Comparison of ENCODE assay signal across 8 cellular contexts in the genomic region with DNA sequence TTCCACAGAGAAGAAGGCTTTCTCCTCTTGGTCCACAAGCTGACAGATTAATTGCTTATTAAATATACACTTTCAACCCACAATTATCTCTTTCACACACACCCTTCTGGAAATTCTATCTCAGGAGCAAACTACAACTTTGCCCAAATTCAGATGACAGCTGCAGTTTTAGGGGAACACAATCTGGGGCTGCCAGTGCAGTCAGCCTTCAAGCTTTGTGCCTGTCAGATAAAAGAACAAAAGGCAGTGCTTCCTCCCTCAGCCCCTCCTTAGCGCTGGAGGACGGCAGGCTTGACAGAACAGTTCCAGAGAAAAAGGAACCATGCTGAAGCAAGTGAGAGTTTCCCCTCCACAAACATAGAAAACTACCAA.
A peak's percentile ranks its signal among the peaks of the same experiment; 100 is the strongest.
DNase-seq lines count a peak whose midpoint lies in the region; ATAC-seq and TF ChIP-seq lines count a peak whose summit lies in the region.

No MANE protein-coding gene starts in this region.

- H3K9me3 Mint-ChIP-seq in activated B cell treated with CpG ODN at 0.5 μM for 24 hours = no peaks in the 10 kb centered on the region
- no peaks in the 10 kb centered on the region for H3K9me3 Mint-ChIP-seq in immature natural killer cell

- WGBS in testis, 2 donors = 22 to 60% methylated on average over 2 of the region's 2 CpGs

- CTCF ChIA-PET in activated B cell treated with CpG ODN at 0.5 μM for 24 hours (lab: Charles Lee) = interaction anchor here (1.3 kb wide), 1 partner anchor 411 kb away, joined by 4 read pairs; no protein-coding TSS in a partner anchor

- H3K4me3 ChIP-seq in testis = peak overlapping the region in 1 of 2 donors; percentile 27

- intact Hi-C loops in activated B cell treated with CpG ODN at 0.5 μM for 24 hours (cut with micrococcal nuclease) (no loop called here), testis (cut with DNase I; ENCODE audit: low total_unique reads) (no loop called here)

- no peaks in the 10 kb centered on the region for H3K27me3 ChIP-seq in testis

- TF ChIP-seq CTCF in activated B cell treated with CpG ODN at 0.5 μM for 24 hours (IDR thresholded peaks at IDR 0.05) = no peak
- no peak for TF ChIP-seq CTCF in testis (IDR thresholded peaks at IDR 0.05)

- H3K4me1 ChIP-seq in testis = peaks cover 23% of the 10 kb centered on the region

- POLR2A ChIA-PET in activated B cell treated with CpG ODN at 0.5 μM for 24 hours (lab: Charles Lee) = no interaction called here

- no peaks in the 10 kb centered on the region for H3K36me3 ChIP-seq in testis (ENCODE audit: low read depth, missing control alignments)

- ATAC-seq in activated B cell treated with CpG ODN at 0.5 μM for 24 hours (ENCODE audit: low read depth) (no peak), HG03439 (IDR thresholded peaks at IDR 0.05; ENCODE audit: unreplicated experiment) (no peak), HG02588 (IDR thresholded peaks at IDR 0.05; ENCODE audit: unreplicated experiment) (no peak)

- H3K27me3 Mint-ChIP-seq in activated B cell treated with CpG ODN at 0.5 μM for 24 hours = no peaks in the 10 kb centered on the region
- no peaks in the 10 kb centered on the region for H3K27me3 Mint-ChIP-seq in immature natural killer cell (ENCODE audit: low read depth in 3 of 3)

- H3K27ac Mint-ChIP-seq in activated B cell treated with CpG ODN at 0.5 μM for 24 hours = no peak overlapping the region
- H3K27ac Mint-ChIP-seq in immature natural killer cell = peak overlapping the region in 2 of 6 donors; percentile 19 to 64

- no peaks in the 10 kb centered on the region for H3K9me3 ChIP-seq in testis

- peak overlapping the region; percentile 26 to 67 for H3K27ac ChIP-seq in testis

- H3K4me1 Mint-ChIP-seq in activated B cell treated with CpG ODN at 0.5 μM for 24 hours (peaks cover 19% of the 10 kb centered on the region), immature natural killer cell (peaks cover 19 to 20% of the 10 kb centered on the region in 2 donors)

- H3K36me3 Mint-ChIP-seq in activated B cell treated with CpG ODN at 0.5 μM for 24 hours (ENCODE audit: low read depth) (peaks cover 6% of the 10 kb centered on the region), immature natural killer cell (no peaks in the 10 kb centered on the region)

- H3K4me3 Mint-ChIP-seq in activated B cell treated with CpG ODN at 0.5 μM for 24 hours (peak overlapping the region; percentile 16), immature natural killer cell (peak overlapping the region in 3 of 5 donors; percentile 21 to 59 (median 53))

- DNase-seq in SKM-1 treated with dmso at 0.1 percent for 144 hours (lab: John Stamatoyannopoulos, UW; ENCODE audit: unreplicated experiment) (peak; percentile 43), SKM-1 (lab: John Stamatoyannopoulos, UW; ENCODE audit: unreplicated experiment) (no peak), activated B cell treated with CpG ODN at 0.5 μM for 24 hours (no peak), immature natural killer cell (no peak), testis (peak; percentile 30), NCI-H774 (lab: John Stamatoyannopoulos, UW) (no peak)

- TF ChIP-seq POLR2A in testis (IDR thresholded peaks at IDR 0.05) = no peak

Comparison
In these comparisons a context has a peak if more than half of its experiments do, and no peak if none do; other contexts are left out.
1. DNase-seq: peak in SKM-1 treated with dmso at 0.1 percent for 144 hours (single experiment) and testis (single experiment); none in SKM-1 (single experiment), activated B cell treated with CpG ODN at 0.5 μM for 24 hours (single experiment), immature natural killer cell (0 of 3) and NCI-H774 (single experiment).